20 cellular contexts compared by ENCODE assay signal in the genomic region with DNA sequence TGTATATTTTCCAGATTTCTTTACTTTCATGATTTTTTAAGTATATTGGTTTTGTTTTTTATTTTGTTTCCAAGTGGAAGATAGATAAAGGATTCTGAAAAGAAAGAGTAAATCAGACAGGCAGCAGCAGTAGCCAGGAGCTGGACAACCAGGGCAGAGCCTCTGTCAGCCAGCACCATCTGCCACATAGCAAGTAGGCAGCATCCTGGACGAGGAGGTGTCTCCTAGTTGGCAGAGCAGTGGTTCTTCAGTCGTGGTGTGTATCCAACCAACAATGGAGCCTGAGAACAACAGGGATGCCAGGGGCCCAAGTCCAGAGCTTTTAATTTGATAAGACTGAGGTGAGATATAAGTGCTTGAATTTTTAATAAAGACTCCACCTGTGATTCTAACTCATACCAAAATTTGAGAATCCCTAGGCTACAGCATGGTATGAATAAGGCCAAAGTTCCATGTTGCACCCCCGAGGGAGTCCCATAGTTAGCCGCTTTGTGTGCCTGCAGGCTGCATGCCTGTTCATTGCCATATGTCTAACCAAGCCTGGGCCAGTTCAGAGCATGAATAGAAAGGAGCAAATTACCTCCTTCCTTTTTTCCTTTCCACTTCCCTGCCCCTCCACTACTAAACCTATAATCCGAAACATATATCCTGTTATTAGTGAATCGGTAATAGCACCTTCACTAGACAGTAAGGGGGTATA.
"Had no signal": no experiment of that assay in that cellular context is flagged by ENCODE, and none has a peak within 500 bp of the region (broad histone marks: within the 10 kb centered on the region; RNA-seq: fewer than 3 reads in every experiment).

No MANE protein-coding gene starts in this region.

- DNase-seq: activated CD4-positive, alpha-beta memory T cell treated with anti-CD3 and anti-CD28 coated beads for 36 hours; activated CD4-positive, alpha-beta T cell treated with anti-CD3 and anti-CD28 coated beads for 48 hours; activated effector memory CD4-positive, alpha-beta T cell treated with Interleukin-2 at 50 U/mL for 16 hours; activated naive CD4-positive, alpha-beta T cell treated with anti-CD3 and anti-CD28 coated beads for 36 hours; activated naive CD8-positive, alpha-beta T cell treated with anti-CD3 and anti-CD28 coated beads, Interleukin-2, amount 10 ng/mL, durations not matched to agents 7 days and 5 days; activated T-cell treated with anti-CD3 and anti-CD28 coated beads, Interleukin-2, amount 50 U/mL, for 72 hours; amygdala; dermis blood vessel endothelial cell; effector CD8-positive, alpha-beta T cell; erythroblast; kidney; lower lobe of right lung; mesendoderm; naive thymus-derived CD4-positive, alpha-beta T cell; retina; spleen; stimulated activated CD4-positive, alpha-beta T cell treated with anti-CD3 and anti-CD28 coated beads, Interleukin-4, amount 100 ng/mL, for 24 hours; stimulated activated naive CD4-positive, alpha-beta T cell treated with Interleukin-2 at 50 U/mL for 16 hours; T1000; upper lobe of right lung had no signal
